20 cellular contexts compared by ENCODE assay signal in genomic region chr10:372566-372965, GRCh38.
A peak's percentile ranks its signal among the peaks of the same experiment; 100 is the strongest.
DNase-seq lines count a peak whose midpoint lies in the region; ATAC-seq, FAIRE-seq and TF ChIP-seq lines count a peak whose summit lies in the region.
"Had no signal": no experiment of that assay in that cellular context is flagged by ENCODE, and none has a peak within 500 bp of the region (broad histone marks: within the 10 kb centered on the region; RNA-seq: fewer than 3 reads in every experiment).

No MANE protein-coding gene starts in this region.

- no peak overlapping the region for H3K9ac ChIP-seq in DND-41 (ENCODE audit: low read depth, low read length)
- H3K9ac ChIP-seq in astrocyte (ENCODE audit: low read length) = peak overlapping the region; percentile 40

- H3K4me3 ChIP-seq in DND-41 (ENCODE audit: low read depth in 1 of 2, low read length in 2 of 2) (no peak overlapping the region), astrocyte (ENCODE audit: insufficient read depth, low read depth, low read length) (no peak overlapping the region), right lobe of liver (no peak overlapping the region), sigmoid colon (peak overlapping the region in 1 of 4 donors; percentile 22)
- H3K4me3 ChIP-seq: gastrocnemius medialis, left ventricle myocardium inferior, pancreas had no signal

- H3K36me3 ChIP-seq in DND-41 (ENCODE audit: insufficient read depth, low read length) (no peaks in the 10 kb centered on the region), astrocyte (ENCODE audit: insufficient read depth, low read length) (no peaks in the 10 kb centered on the region), right lobe of liver (peaks cover 0 to 12% (median 4%) of the 10 kb centered on the region in 4 donors), sigmoid colon (peaks cover 12 to 38% (median 15%) of the 10 kb centered on the region in 4 donors)

- peaks cover 34% of the 10 kb centered on the region for H3K4me1 ChIP-seq in DND-41 (ENCODE audit: insufficient read depth, low read length)
- peaks cover 32% of the 10 kb centered on the region for H3K4me1 ChIP-seq in astrocyte (ENCODE audit: insufficient read depth, low read length)
- peaks cover 0 to 14% (median 5%) of the 10 kb centered on the region in 4 donors for H3K4me1 ChIP-seq in right lobe of liver
- H3K4me1 ChIP-seq in sigmoid colon = peaks cover 0 to 80% (median 69%) of the 10 kb centered on the region in 4 donors
- H3K4me1 ChIP-seq: gastrocnemius medialis, pancreas had no signal

- peak overlapping the region; percentile 9; the same call in 1 of the 2 replicates for H3K27ac ChIP-seq in DND-41 (ENCODE audit: low read length)
- peak overlapping the region; percentile 68 for H3K27ac ChIP-seq in astrocyte (ENCODE audit: low read depth, low read length)
- H3K27ac ChIP-seq in right lobe of liver = peak overlapping the region in 2 of 3 donors; percentile 62 to 68
- peak overlapping the region in 3 of 4 donors; percentile 70 to 91 (median 80) for H3K27ac ChIP-seq in sigmoid colon
- H3K27ac ChIP-seq: gastrocnemius medialis, left ventricle myocardium inferior, pancreas had no signal

- TF ChIP-seq POLR2A in right lobe of liver (IDR thresholded peaks at IDR 0.05) = no peak
- TF ChIP-seq POLR2A in sigmoid colon (IDR thresholded peaks at IDR 0.05) = no peak

- no peaks in the 10 kb centered on the region for H3K27me3 ChIP-seq in DND-41 (ENCODE audit: insufficient read depth, low read length, poor library complexity)
- no peaks in the 10 kb centered on the region for H3K27me3 ChIP-seq in astrocyte (ENCODE audit: insufficient read depth, low read length)
- H3K27me3 ChIP-seq in right lobe of liver = no peaks in the 10 kb centered on the region
- no peaks in the 10 kb centered on the region for H3K27me3 ChIP-seq in sigmoid colon
- H3K27me3 ChIP-seq: gastrocnemius medialis, pancreas had no signal

- no peak for TF ChIP-seq EP300 in sigmoid colon (IDR thresholded peaks at IDR 0.05)

- no peak for DNase-seq in DND-41
- no peak for DNase-seq in astrocyte (ENCODE audit: low read depth)
- no peak for DNase-seq in right lobe of liver
- DNase-seq in sigmoid colon = no peak
- no peak for DNase-seq in NCI-H2196 treated with DMSO at 0.1 percent for 48 hours (lab: John Stamatoyannopoulos, UW; ENCODE audit: unreplicated experiment)
- DNase-seq in Ammon's horn (ENCODE audit: low spot score) = no peak
- DNase-seq: ACHN; activated CD4-positive, alpha-beta T cell treated with anti-CD3 and anti-CD28 coated beads, Interleukin-2, amount 50 U/mL, for 48 hours; activated T-cell treated with anti-CD3 and anti-CD28 coated beads, Interleukin-2, amount 50 U/mL, for 1 hour; gastrocnemius medialis; left ventricle myocardium inferior; NCI-H1694; NCI-H446; NK-92 treated with Interleukin-12 subunit alpha and Interleukin-12 subunit beta, amount 100 ng/mL, for 24 hours; pancreas; RPMI8226; stimulated activated CD8-positive, alpha-beta memory T cell treated with anti-CD3 and anti-CD28 coated beads, Interleukin-4, amount 100 ng/mL, for 48 hours had no signal

- peaks cover 5% of the 10 kb centered on the region for H3K9me3 Mint-ChIP-seq in astrocyte (ENCODE audit: unreplicated experiment)
- H3K9me3 Mint-ChIP-seq: activated naive CD4-positive, alpha-beta T cell treated with anti-CD3 and anti-CD28 coated beads, Interleukin-2, amount 50 U/mL, for 24 hours had no signal

- no peak overlapping the region for H3K4me2 ChIP-seq in DND-41 (ENCODE audit: insufficient read depth, low read length)
- peak overlapping the region; percentile 48 for H3K4me2 ChIP-seq in astrocyte (ENCODE audit: low read length)

- H3K9me3 ChIP-seq in DND-41 (ENCODE audit: insufficient read depth, low read length, severe bottlenecking) = no peaks in the 10 kb centered on the region
- H3K9me3 ChIP-seq in astrocyte (ENCODE audit: insufficient read depth, low read depth, low read length) = no peaks in the 10 kb centered on the region
- H3K9me3 ChIP-seq in right lobe of liver = no peaks in the 10 kb centered on the region
- no peaks in the 10 kb centered on the region for H3K9me3 ChIP-seq in sigmoid colon
- H3K9me3 ChIP-seq: gastrocnemius medialis, left ventricle myocardium inferior, pancreas had no signal

- H3K36me3 Mint-ChIP-seq in astrocyte (ENCODE audit: low read depth, unreplicated experiment) = peaks cover 32% of the 10 kb centered on the region

- H3K27ac Mint-ChIP-seq in astrocyte (ENCODE audit: unreplicated experiment) = peak overlapping the region; percentile 95
- H3K27ac Mint-ChIP-seq: activated naive CD4-positive, alpha-beta T cell treated with anti-CD3 and anti-CD28 coated beads, Interleukin-2, amount 50 U/mL, for 24 hours had no signal

- no peaks in the 10 kb centered on the region for H3K27me3 Mint-ChIP-seq in astrocyte (ENCODE audit: low read depth, unreplicated experiment)
- H3K27me3 Mint-ChIP-seq: activated naive CD4-positive, alpha-beta T cell treated with anti-CD3 and anti-CD28 coated beads, Interleukin-2, amount 50 U/mL, for 24 hours had no signal

- H4K20me1 ChIP-seq in DND-41 (ENCODE audit: insufficient read depth, low read length) (no peaks in the 10 kb centered on the region), astrocyte (ENCODE audit: insufficient read depth, low read length) (peaks cover 5% of the 10 kb centered on the region)

- H3K4me3 Mint-ChIP-seq in astrocyte (ENCODE audit: unreplicated experiment) = peak overlapping the region; percentile 27
- H3K4me3 Mint-ChIP-seq: activated naive CD4-positive, alpha-beta T cell treated with anti-CD3 and anti-CD28 coated beads, Interleukin-2, amount 50 U/mL, for 24 hours had no signal

- no peak for ATAC-seq in DND-41 (ENCODE audit: insufficient read depth, low read depth)
- ATAC-seq in right lobe of liver = peak; percentile 4 to 23 (median 8)
- ATAC-seq in HG03280 (IDR thresholded peaks at IDR 0.05; ENCODE audit: unreplicated experiment) = no peak
- ATAC-seq in GM19328 (IDR thresholded peaks at IDR 0.05; ENCODE audit: unreplicated experiment) = no peak
- ATAC-seq: gastrocnemius medialis had no signal

- H3K79me2 ChIP-seq in DND-41 (ENCODE audit: insufficient read depth, low read length) = no peaks in the 10 kb centered on the region
- no peaks in the 10 kb centered on the region for H3K79me2 ChIP-seq in astrocyte (ENCODE audit: insufficient read depth, low read length)

- no peak for FAIRE-seq in astrocyte (lab: Jason Lieb, UNC)
- FAIRE-seq: pancreas had no signal

- intact Hi-C loops in right lobe of liver (cut with DNase I) (no loop called here), sigmoid colon (cut with DNase I) (loop anchor here (5.0 to 10.0 kb wide), 3 partner anchors 45 to 412 kb away; no protein-coding TSS in a partner anchor)

- H2AFZ ChIP-seq in DND-41 (ENCODE audit: low read depth, low read length) (no peak overlapping the region), astrocyte (ENCODE audit: low read depth, low read length) (no peak overlapping the region)

- TF ChIP-seq CTCF in DND-41 (IDR thresholded peaks at IDR 0.05; ENCODE audit: borderline replicate concordance, extremely low read depth, low read length, poor library complexity, severe bottlenecking) (no peak), astrocyte (IDR thresholded peaks at IDR 0.05; ENCODE audit: insufficient read depth, low read depth, low read length) (no peak), right lobe of liver (IDR thresholded peaks at IDR 0.05) (no peak), sigmoid colon (IDR thresholded peaks at IDR 0.05) (no peak)

- WGBS in right lobe of liver (ENCODE audit: insufficient coverage, low coverage, low lambda C conversion rate, missing lambda C conversion rate) = 89% methylated on average over 4 of the region's 17 CpGs
- WGBS in sigmoid colon, 2 donors = 84 to 89% methylated on average over 17 of the region's 17 CpGs

- peaks cover 55% of the 10 kb centered on the region for H3K4me1 Mint-ChIP-seq in astrocyte (ENCODE audit: low read depth, unreplicated experiment)

Comparison
In these comparisons a context has a peak if more than half of its experiments do, and no peak if none do; other contexts are left out.
1. ATAC-seq: peak in right lobe of liver (4 of 4); none in DND-41 (single experiment), HG03280 (single experiment) and GM19328 (single experiment).
2. H3K27ac ChIP-seq: peak in every context shown above with its lines; median percentile 80 in sigmoid colon; 68 in astrocyte; 65 in right lobe of liver; 9 in DND-41.